Comparison of ENCODE assay signal across 25 cellular contexts in the genomic region with DNA sequence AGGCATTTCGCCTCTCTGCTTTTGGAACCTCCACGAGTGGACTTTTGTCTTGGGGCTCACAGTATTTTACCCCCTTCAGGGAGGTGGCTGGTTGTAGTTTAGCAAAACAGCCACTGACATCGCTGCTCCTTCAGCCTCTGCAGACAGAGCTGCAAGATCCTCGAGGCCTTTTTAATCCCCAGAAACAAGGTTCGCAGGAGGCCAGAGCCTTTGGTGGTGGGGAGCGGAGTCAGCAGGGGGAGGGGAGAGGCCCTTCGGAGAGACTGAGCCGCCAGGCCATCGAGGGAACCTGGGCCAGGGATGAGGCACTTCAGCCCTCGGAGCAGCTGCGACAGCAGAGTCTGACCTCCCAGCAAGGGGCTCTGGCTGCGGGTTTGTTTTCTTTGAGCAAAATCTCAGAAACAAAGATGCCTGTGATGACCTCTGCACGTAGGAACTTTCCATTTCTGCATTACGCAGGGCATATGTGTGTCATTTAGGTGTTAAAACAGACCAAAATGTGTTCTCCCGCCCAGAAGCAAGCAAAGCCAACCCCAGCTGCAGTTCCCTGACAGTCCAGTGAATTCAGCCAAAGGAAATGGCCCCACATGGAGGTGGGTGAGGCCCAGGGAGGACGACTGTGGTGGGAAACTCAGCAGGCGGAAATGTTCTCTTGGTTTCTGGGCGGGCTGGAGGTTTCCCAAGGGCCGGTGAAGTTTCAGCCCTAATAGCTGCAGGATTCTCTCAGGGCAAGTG.
A peak's percentile ranks its signal among the peaks of the same experiment; 100 is the strongest.
DNase-seq lines count a peak whose midpoint lies in the region; ATAC-seq and TF ChIP-seq lines count a peak whose summit lies in the region.
"Had no signal": no experiment of that assay in that cellular context is flagged by ENCODE, and none has a peak within 500 bp of the region (broad histone marks: within the 10 kb centered on the region; RNA-seq: fewer than 3 reads in every experiment).

No MANE protein-coding gene starts in this region.

- WGBS in mesodermal cell (ENCODE audit: insufficient coverage in 2 of 2), 2 experiments, result 75 to 76% methylated on average over 14 to 17 of the region's 19 CpGs

- ATAC-seq in HG03108 (IDR thresholded peaks at IDR 0.05; ENCODE audit: unreplicated experiment), result no peak
- no peak for ATAC-seq in esophagus mucosa
- ATAC-seq: activated CD8-positive, alpha-beta T cell treated with anti-CD3 and anti-CD28 coated beads, Interleukin-2, amount 10 ng/mL, durations not matched to agents 7 days and 5 days; CD8-positive, alpha-beta T cell; Panc1; stimulated activated memory B cell treated with anti-CD40 and anti-IgM and Interleukin-4, amounts not matched to agents 10 μg/mL and 1 μg/mL and 100 μg/mL, for 72 hours had no signal

- no peaks in the 10 kb centered on the region for H4K20me1 ChIP-seq in fibroblast of lung (ENCODE audit: control insufficient read depth, extremely low read depth, insufficient read depth, low read length)

- H3K4me3 ChIP-seq in fibroblast of lung (replicated peaks in 1 of 4; ENCODE audit: control extremely low read depth in 1 of 4, insufficient read depth in 1 of 4, low read depth in 3 of 4, low read length in 4 of 4), result no peak overlapping the region
- no peak overlapping the region for H3K4me3 ChIP-seq in mesodermal cell (ENCODE audit: extremely low read depth, insufficient read depth, low read length, poor library complexity, severe bottlenecking)
- H3K4me3 ChIP-seq: adrenal gland, HAP-1, SK-N-MC, thoracic aorta had no signal

- TF ChIP-seq CTCF in fibroblast of lung (conservative IDR thresholded peaks at IDR 0.05 in 1 of 2, IDR thresholded peaks at IDR 0.05 in 1 of 2; ENCODE audit: low read depth in 1 of 2, low read length in 2 of 2), result no peak

- H3K9ac ChIP-seq in fibroblast of lung (ENCODE audit: insufficient read depth, low read length), result no peak overlapping the region

- no peak overlapping the region for H2AFZ ChIP-seq in fibroblast of lung (ENCODE audit: low read length)

- no peaks in the 10 kb centered on the region for H3K27me3 ChIP-seq in fibroblast of lung (ENCODE audit: control insufficient read depth, insufficient read depth, low read length)
- H3K27me3 ChIP-seq: adrenal gland, neutrophil had no signal

- H3K9me3 ChIP-seq in fibroblast of lung (ENCODE audit: control insufficient read depth, insufficient read depth, low read depth, low read length) (no peaks in the 10 kb centered on the region), mesodermal cell (ENCODE audit: control insufficient read depth, low read length) (no peaks in the 10 kb centered on the region)
- H3K9me3 ChIP-seq: adrenal gland, HAP-1, neutrophil, thoracic aorta had no signal

- H3K4me1 ChIP-seq in fibroblast of lung (ENCODE audit: control insufficient read depth, extremely low read depth, insufficient read depth, low read length) (no peaks in the 10 kb centered on the region), mesodermal cell (ENCODE audit: control insufficient read depth, insufficient read depth, low read length, poor library complexity, severe bottlenecking) (peaks cover 14% of the 10 kb centered on the region)
- H3K4me1 ChIP-seq: HAP-1 had no signal

- H3K27ac ChIP-seq in fibroblast of lung (ENCODE audit: insufficient read depth, low read length) (no peak overlapping the region), mesodermal cell (ENCODE audit: low read depth, low read length, severe bottlenecking) (peak overlapping the region; percentile 37)
- H3K27ac ChIP-seq: adrenal gland, neutrophil, SK-N-MC, thoracic aorta had no signal

- no peak overlapping the region for H3K4me2 ChIP-seq in fibroblast of lung (ENCODE audit: extremely low read depth, insufficient read depth, low read length)

- H3K36me3 ChIP-seq in fibroblast of lung (ENCODE audit: control insufficient read depth, insufficient read depth, low read length), result no peaks in the 10 kb centered on the region
- no peaks in the 10 kb centered on the region for H3K36me3 ChIP-seq in mesodermal cell (ENCODE audit: control insufficient read depth, insufficient read depth, low read length)
- H3K36me3 ChIP-seq: adrenal gland, HAP-1, neutrophil, thoracic aorta had no signal

- DNase-seq in AG08395 (ENCODE audit: low spot score), result peak; percentile 13
- DNase-seq in RPMI7951 (ENCODE audit: low read depth), result peak; percentile 94
- DNase-seq in fibroblast of lung (ENCODE audit: low read depth in 2 of 2), result peak; percentile 11 to 68
- DNase-seq in iPS-NIHi7 (ENCODE audit: extremely low spot score), result no peak
- no peak for DNase-seq in GDM1 (lab: John Stamatoyannopoulos, UW)
- DNase-seq: ACHN; activated CD8-positive, alpha-beta T cell treated with anti-CD3 and anti-CD28 coated beads, Interleukin-2, amount 10 ng/mL, durations not matched to agents 7 days and 5 days; activated T-cell treated with anti-CD3 and anti-CD28 coated beads, Interleukin-2, amount 50 U/mL, for 1 hour; adrenal gland; CD8-positive, alpha-beta T cell; effector CD4-positive, alpha-beta T cell; erythroblast; KG1; midbrain; NCI-H187; T1000 had no signal

- H3K79me2 ChIP-seq in fibroblast of lung (ENCODE audit: control insufficient read depth, insufficient read depth, low read length), result no peaks in the 10 kb centered on the region

Comparison
In these comparisons a context has a peak if more than half of its experiments do, and no peak if none do; other contexts are left out.
1. DNase-seq: peak in AG08395 (single experiment), RPMI7951 (single experiment) and fibroblast of lung (2 of 2); none in iPS-NIHi7 (single experiment) and GDM1 (single experiment).